Comparison of ENCODE assay signal across 9 cellular contexts in the genomic region with DNA sequence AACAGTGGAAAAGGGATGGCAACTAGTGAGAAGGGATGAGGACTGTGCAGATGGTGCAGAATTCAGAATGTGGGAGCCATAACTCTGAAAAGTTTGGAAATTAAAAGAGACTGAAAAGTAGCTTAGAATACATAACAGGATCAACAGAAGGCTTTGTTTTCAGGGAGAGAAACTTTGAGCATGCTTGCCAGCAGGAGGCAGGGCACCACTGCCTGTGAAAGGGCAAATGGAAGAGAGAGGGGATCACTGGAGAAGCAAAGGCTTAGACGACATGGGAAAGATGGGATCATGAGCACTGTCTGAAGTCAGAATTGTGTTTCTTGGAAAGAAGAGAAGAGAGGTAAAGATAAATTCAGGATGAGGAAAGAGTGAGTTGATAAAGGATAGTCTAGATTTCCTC.
A peak's percentile ranks its signal among the peaks of the same experiment; 100 is the strongest.
DNase-seq lines count a peak whose midpoint lies in the region; TF ChIP-seq lines count a peak whose summit lies in the region.
"Had no signal": no experiment of that assay in that cellular context is flagged by ENCODE, and none has a peak within 500 bp of the region (broad histone marks: within the 10 kb centered on the region; RNA-seq: fewer than 3 reads in every experiment).

No MANE protein-coding gene starts in this region.

- H3K4me1 ChIP-seq in ascending aorta: no peaks in the 10 kb centered on the region

- no peak overlapping the region for H3K27ac ChIP-seq in ascending aorta

- DNase-seq in 8988T (peak; percentile 11), H4 (ENCODE audit: low spot score) (peak; percentile 23), ascending aorta (ENCODE audit: low spot score in 2 of 2) (no peak), kidney epithelial cell (ENCODE audit: low read depth) (no peak), NK-92 (lab: John Stamatoyannopoulos, UW; ENCODE audit: unreplicated experiment) (no peak), germinal center (ENCODE audit: low spot score) (no peak), SIG-M5 treated with dmso at 0.1 percent for 504 hours (lab: John Stamatoyannopoulos, UW; ENCODE audit: unreplicated experiment) (no peak), NCI-H1092 treated with DMSO at 0.1 percent for 48 hours (lab: John Stamatoyannopoulos, UW) (no peak)
- DNase-seq: natural killer cell had no signal

- intact Hi-C loops in ascending aorta (cut with DNase I): loop anchor here (1.0 to 10.0 kb wide), 2 partner anchors 303 to 491 kb away; no protein-coding TSS in a partner anchor

- H3K4me3 ChIP-seq in ascending aorta (no peak overlapping the region), kidney epithelial cell (ENCODE audit: low read depth, low read length) (no peak overlapping the region)

- no peaks in the 10 kb centered on the region for H3K9me3 ChIP-seq in ascending aorta

- TF ChIP-seq CTCF in ascending aorta (IDR thresholded peaks at IDR 0.05): peak; percentile 11 to 58 (median 39)
- TF ChIP-seq CTCF in kidney epithelial cell (IDR thresholded peaks at IDR 0.05; ENCODE audit: insufficient read depth, low read length, poor library complexity, severe bottlenecking): peak; percentile 61

- no peaks in the 10 kb centered on the region for H3K36me3 ChIP-seq in ascending aorta
- H3K36me3 ChIP-seq in kidney epithelial cell (ENCODE audit: control insufficient read depth, insufficient read depth, low read length): no peaks in the 10 kb centered on the region

- H3K27me3 ChIP-seq in ascending aorta (no peaks in the 10 kb centered on the region), kidney epithelial cell (ENCODE audit: control insufficient read depth, insufficient read depth, low read length) (no peaks in the 10 kb centered on the region)

Comparison
In these comparisons a context has a peak if more than half of its experiments do, and no peak if none do; other contexts are left out.
1. DNase-seq: peak in 8988T (single experiment) and H4 (single experiment); none in ascending aorta (0 of 2), kidney epithelial cell (single experiment), NK-92 (single experiment), germinal center (single experiment), SIG-M5 treated with dmso at 0.1 percent for 504 hours (single experiment) and NCI-H1092 treated with DMSO at 0.1 percent for 48 hours (single experiment).